ENCODE assay signal across 10 cellular contexts in the genomic region with DNA sequence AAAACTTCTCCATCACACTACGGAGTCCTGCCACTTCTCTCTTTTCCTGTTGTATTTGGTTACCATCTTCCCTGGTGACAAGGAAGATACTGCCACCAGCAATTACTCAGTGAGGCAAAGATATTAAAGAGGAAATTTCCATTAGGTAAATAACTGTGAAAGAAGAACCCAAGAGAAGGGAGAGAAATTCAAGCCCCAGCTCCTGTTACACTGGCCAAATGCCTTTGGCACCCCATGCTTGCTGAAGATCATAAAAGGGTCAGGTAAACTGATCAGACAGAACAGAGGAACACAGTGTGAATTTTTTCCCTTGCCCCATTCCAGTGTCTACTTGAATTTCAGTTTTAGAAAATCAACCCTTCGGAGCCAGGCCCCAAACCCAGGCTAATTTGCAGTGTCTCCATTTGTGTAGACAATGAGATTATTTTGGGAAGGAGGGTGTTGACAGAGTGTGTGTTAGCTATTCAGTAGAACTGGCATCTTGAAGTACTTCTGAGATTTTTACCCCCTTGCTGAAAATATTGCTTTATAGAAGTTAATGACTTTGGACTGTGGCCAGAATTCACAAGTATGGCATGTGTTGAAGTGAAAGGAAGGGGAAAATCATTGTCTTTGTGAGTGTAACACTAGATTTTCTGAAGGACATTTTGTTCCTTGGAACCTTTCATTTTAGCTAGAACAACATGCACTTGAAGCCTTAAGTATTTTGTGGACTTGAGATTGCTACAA.
DNase-seq lines count a peak whose midpoint lies in the region; ATAC-seq and TF ChIP-seq lines count a peak whose summit lies in the region.
"Had no signal": no experiment of that assay in that cellular context is flagged by ENCODE, and none has a peak within 500 bp of the region (broad histone marks: within the 10 kb centered on the region; RNA-seq: fewer than 3 reads in every experiment).

No MANE protein-coding gene starts in this region.

- no peak overlapping the region for H3K4me3 ChIP-seq in SK-N-SH (ENCODE audit: low read depth in 2 of 2, low read length in 1 of 2)

- no peaks in the 10 kb centered on the region for H3K36me3 ChIP-seq in SK-N-SH (replicated peaks in 1 of 2; ENCODE audit: control insufficient read depth in 1 of 2, insufficient read depth in 2 of 2, low read length in 1 of 2)

- H3K27me3 Mint-ChIP-seq in stimulated activated naive CD8-positive, alpha-beta T cell treated with anti-CD3 and anti-CD28 coated beads, Interleukin-15, amount 100 ng/mL, for 72 hours: no peaks in the 10 kb centered on the region

- CTCF ChIA-PET in SK-N-SH (lab: Yijun Ruan, JAX): no interaction called here

- peak overlapping the region; percentile 79 to 83 for H3K4me3 Mint-ChIP-seq in stimulated activated naive CD8-positive, alpha-beta T cell treated with anti-CD3 and anti-CD28 coated beads, Interleukin-15, amount 100 ng/mL, for 72 hours

- H2AFZ ChIP-seq in SK-N-SH (ENCODE audit: low read depth): no peak overlapping the region

- peak overlapping the region; percentile 70 to 98 for H3K27ac Mint-ChIP-seq in stimulated activated naive CD8-positive, alpha-beta T cell treated with anti-CD3 and anti-CD28 coated beads, Interleukin-15, amount 100 ng/mL, for 72 hours

- H3K27me3 ChIP-seq in SK-N-SH (ENCODE audit: insufficient read depth): no peaks in the 10 kb centered on the region

- DNase-seq in SK-N-SH (no peak), NCI-H2171 (lab: John Stamatoyannopoulos, UW) (peak; percentile 60), fibroblast of gingiva (ENCODE audit: low read depth) (peak; percentile 10), NCI-H226 (no peak), AG08395 (ENCODE audit: low spot score) (no peak), kidney glomerular epithelial cell (lab: John Stamatoyannopoulos, UW) (no peak)
- no peak for DNase-seq in stimulated activated naive CD8-positive, alpha-beta T cell treated with anti-CD3 and anti-CD28 coated beads, Interleukin-15, amount 100 ng/mL, for 72 hours
- DNase-seq: Karpas-422; stimulated activated CD4-positive, alpha-beta T cell treated with anti-CD3 and anti-CD28 coated beads, Interleukin-12 subunit alpha, Interleukin-12 subunit beta, amount 100 ng/mL, for 4 hours had no signal

- TF ChIP-seq RAD21 in SK-N-SH (IDR thresholded peaks at IDR 0.05; ENCODE audit: low read length): no peak

- peak in 1 of 2 experiments; percentile 22; a peak in 1 of 4 replicates for TF ChIP-seq EP300 in SK-N-SH (IDR thresholded peaks at IDR 0.05; ENCODE audit: borderline replicate concordance in 1 of 2, low read depth in 1 of 2, low read length in 1 of 2)

- peaks cover 35 to 49% of the 10 kb centered on the region in 2 experiments for H3K4me1 ChIP-seq in SK-N-SH (ENCODE audit: control insufficient read depth in 1 of 2, insufficient read depth in 2 of 2, low read depth in 1 of 2, low read length in 1 of 2)

- no peaks in the 10 kb centered on the region for H4K20me1 ChIP-seq in SK-N-SH (ENCODE audit: insufficient read depth)

- peaks cover 97% of the 10 kb centered on the region for H3K4me1 Mint-ChIP-seq in stimulated activated naive CD8-positive, alpha-beta T cell treated with anti-CD3 and anti-CD28 coated beads, Interleukin-15, amount 100 ng/mL, for 72 hours

- no peak for TF ChIP-seq CTCF in SK-N-SH (IDR thresholded peaks at IDR 0.05)

- H3K79me2 ChIP-seq in SK-N-SH (ENCODE audit: insufficient read depth): no peaks in the 10 kb centered on the region

- H3K9me2 ChIP-seq in SK-N-SH: no peaks in the 10 kb centered on the region

- 84% methylated on average over 2 of the region's 2 CpGs for WGBS in SK-N-SH (ENCODE audit: low lambda C conversion rate)

- POLR2A ChIA-PET in SK-N-SH (lab: Yijun Ruan, JAX): no interaction called here

- no peaks in the 10 kb centered on the region for H3K9me3 Mint-ChIP-seq in stimulated activated naive CD8-positive, alpha-beta T cell treated with anti-CD3 and anti-CD28 coated beads, Interleukin-15, amount 100 ng/mL, for 72 hours

- H3K9ac ChIP-seq in SK-N-SH: no peak overlapping the region

- H3F3A ChIP-seq in SK-N-SH (replicated peaks; ENCODE audit: insufficient read depth): peaks cover 21% of the 10 kb centered on the region

- ATAC-seq in SK-N-SH treated with all-trans-retinoic acid at 6 μM for 48 hours: peak; percentile 26
- no peak for ATAC-seq in stimulated activated naive CD8-positive, alpha-beta T cell treated with anti-CD3 and anti-CD28 coated beads, Interleukin-15, amount 100 ng/mL, for 72 hours

- H3K27ac ChIP-seq in SK-N-SH (ENCODE audit: low read depth in 2 of 2, low read length in 1 of 2): peak overlapping the region in 1 of 2 experiments; percentile 56; a peak in 2 of 4 replicates

- no peak overlapping the region for H3K4me2 ChIP-seq in SK-N-SH

- H3K9me3 ChIP-seq in SK-N-SH: no peaks in the 10 kb centered on the region

TF ChIP-seq in SK-N-SH treated with all-trans-retinoic acid at 6 μM for 48 hours, 23 proteins besides CTCF, POLR2A, EP300 and RAD21:
- TF ChIP-seq TOX (CRISPR knock-in tag; IDR thresholded peaks at IDR 0.05; ENCODE audit: borderline replicate concordance) (peak; percentile 80), SNAI2 (CRISPR knock-in tag; IDR thresholded peaks at IDR 0.05) (no peak), ZC3H10 (CRISPR knock-in tag; IDR thresholded peaks at IDR 0.05) (peak; percentile 63)

TF ChIP-seq in SK-N-SH, 30 proteins besides CTCF, POLR2A, EP300 and RAD21:
- TF ChIP-seq FOSL2 (IDR thresholded peaks at IDR 0.05; ENCODE audit: borderline replicate concordance, low read depth) (no peak), FOXJ3 (CRISPR knock-in tag; IDR thresholded peaks at IDR 0.05) (no peak)
- TF ChIP-seq, protein P1, sequence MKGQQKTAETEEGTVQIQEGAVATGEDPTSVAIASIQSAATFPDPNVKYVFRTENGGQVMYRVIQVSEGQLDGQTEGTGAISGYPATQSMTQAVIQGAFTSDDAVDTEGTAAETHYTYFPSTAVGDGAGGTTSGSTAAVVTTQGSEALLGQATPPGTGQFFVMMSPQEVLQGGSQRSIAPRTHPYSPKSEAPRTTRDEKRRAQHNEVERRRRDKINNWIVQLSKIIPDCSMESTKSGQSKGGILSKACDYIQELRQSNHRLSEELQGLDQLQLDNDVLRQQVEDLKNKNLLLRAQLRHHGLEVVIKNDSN (IDR thresholded peaks at IDR 0.05; ENCODE audit: borderline replicate concordance, low read depth): no peak

Comparison
In these comparisons a context has a peak if more than half of its experiments do, and no peak if none do; other contexts are left out.
1. DNase-seq: peak in NCI-H2171 (single experiment) and fibroblast of gingiva (single experiment); none in SK-N-SH (single experiment), stimulated activated naive CD8-positive, alpha-beta T cell treated with anti-CD3 and anti-CD28 coated beads, Interleukin-15, amount 100 ng/mL, for 72 hours (0 of 2), NCI-H226 (single experiment), AG08395 (single experiment) and kidney glomerular epithelial cell (single experiment).